Comparison of ENCODE assay signal across 15 cellular contexts in the genomic region with DNA sequence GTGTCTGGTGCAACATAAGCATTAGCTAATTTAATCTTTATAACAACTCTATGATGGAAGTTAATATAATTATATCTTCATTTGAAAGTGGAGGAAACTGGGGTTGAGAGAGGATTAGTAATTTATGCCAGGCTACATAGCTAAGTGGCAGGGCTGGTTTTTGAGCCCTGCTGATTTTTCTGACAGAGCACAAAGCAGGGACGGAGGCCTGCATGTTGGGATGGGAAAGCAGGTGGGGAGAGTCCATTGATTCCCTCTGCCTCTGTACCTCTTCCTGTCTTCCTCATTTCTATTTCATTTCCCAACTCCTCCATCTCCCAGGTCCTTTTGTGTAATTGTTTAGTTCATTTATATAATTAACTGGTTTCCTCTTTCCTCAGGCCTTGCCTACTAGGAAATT.
DNase-seq lines count a peak whose midpoint lies in the region; ATAC-seq and TF ChIP-seq lines count a peak whose summit lies in the region.
"Had no signal": no experiment of that assay in that cellular context is flagged by ENCODE, and none has a peak within 500 bp of the region (broad histone marks: within the 10 kb centered on the region; RNA-seq: fewer than 3 reads in every experiment).

No MANE protein-coding gene starts in this region.

- no peak overlapping the region for H3T11ph ChIP-seq in H9 (ENCODE audit: low read length)

- H3K27me3 ChIP-seq in H9 (ENCODE audit: insufficient read depth, low read length) = no peaks in the 10 kb centered on the region
- H3K27me3 ChIP-seq: BLaER1, SJCRH30 had no signal

- H3K9ac ChIP-seq in H9 (ENCODE audit: extremely low read depth, insufficient read length, low read length) = no peak overlapping the region
- H3K9ac ChIP-seq: BLaER1 had no signal

- no peaks in the 10 kb centered on the region for H3K23me2 ChIP-seq in H9 (ENCODE audit: insufficient read length, low read depth, low read length, poor library complexity, severe bottlenecking)

- no peak overlapping the region for H3K14ac ChIP-seq in H9 (ENCODE audit: insufficient read depth, low read length)

- no peak overlapping the region for H3K4me2 ChIP-seq in H9 (ENCODE audit: insufficient read depth, insufficient read length, low read length)
- H3K4me2 ChIP-seq: BLaER1 had no signal

- no peak overlapping the region for H4K5ac ChIP-seq in H9 (ENCODE audit: insufficient read length, low read depth, low read length)

- TF ChIP-seq POLR2A in lower leg skin (IDR thresholded peaks at IDR 0.05) = no peak

- no peak overlapping the region for H2AFZ ChIP-seq in H9 (ENCODE audit: low read length)

- no peaks in the 10 kb centered on the region for H3K79me1 ChIP-seq in H9 (ENCODE audit: insufficient read depth, low read depth, low read length, poor library complexity, severe bottlenecking)

- no peak overlapping the region for H2BK5ac ChIP-seq in H9 (ENCODE audit: insufficient read length, low read length)

- H3K27me3 Mint-ChIP-seq in H9 (ENCODE audit: low read depth) (no peaks in the 10 kb centered on the region), WTC11 (ENCODE audit: low read depth) (no peaks in the 10 kb centered on the region), mesothelial cell of epicardium (ENCODE audit: low read depth) (no peaks in the 10 kb centered on the region)

- no peak overlapping the region for H3K56ac ChIP-seq in H9 (ENCODE audit: insufficient read length, low read depth, low read length)

- ATAC-seq in WTC11 (peak; percentile 62), GM21717 (IDR thresholded peaks at IDR 0.05; ENCODE audit: unreplicated experiment) (no peak)
- ATAC-seq: CD8-positive, alpha-beta T cell; PC-3 had no signal

- DNase-seq in H9 (no peak), WTC11 (ENCODE audit: low spot score) (no peak), mesothelial cell of epicardium (ENCODE audit: low spot score in 2 of 2, unreplicated experiment in 2 of 2) (no peak), GF-D8 (lab: John Stamatoyannopoulos, UW) (no peak), lower leg skin (ENCODE audit: low spot score in 2 of 2) (no peak), LoVo (ENCODE audit: low spot score) (no peak)
- DNase-seq: CD8-positive, alpha-beta T cell; GDM1; NCI-H1417 treated with DMSO at 0.1 percent for 48 hours; NCI-H1930; NCI-H748 treated with DMSO at 0.1 percent for 48 hours; PC-3; SJCRH30 had no signal

- H3K27ac Mint-ChIP-seq in H9 = peak overlapping the region in 2 of 3 experiments; percentile 3 to 19; a peak in 2 of 7 replicates
- H3K27ac Mint-ChIP-seq in WTC11 = no peak overlapping the region
- H3K27ac Mint-ChIP-seq in mesothelial cell of epicardium = peak overlapping the region; percentile 87
- H3K27ac Mint-ChIP-seq: CD8-positive, alpha-beta T cell had no signal

- no peak overlapping the region for H2BK15ac ChIP-seq in H9 (ENCODE audit: low read depth, low read length)

- H2BK120ac ChIP-seq in H9 (ENCODE audit: low read depth, low read length, poor library complexity, severe bottlenecking) = no peak overlapping the region

- H4K20me1 ChIP-seq in H9 (ENCODE audit: control insufficient read depth, insufficient read depth, insufficient read length) = no peaks in the 10 kb centered on the region
- H4K20me1 ChIP-seq: BLaER1 had no signal

- no peaks in the 10 kb centered on the region for H3K9me3 ChIP-seq in H9 (ENCODE audit: control insufficient read depth, low read depth, low read length)
- H3K9me3 ChIP-seq: BLaER1 had no signal

- no peak overlapping the region for H2AK5ac ChIP-seq in H9 (ENCODE audit: insufficient read length, low read length)

- H4K8ac ChIP-seq in H9 (replicated peaks; ENCODE audit: insufficient read length, low read depth, low read length) = no peak overlapping the region

- H3K23ac ChIP-seq in H9 (ENCODE audit: insufficient read length, low read depth, low read length) = no peak overlapping the region

- CTCF ChIA-PET in WTC11 (lab: Charles Lee) = interaction anchor here (0.6 kb wide), 1 partner anchor 42 kb away, joined by 3 read pairs; no protein-coding TSS in a partner anchor

- H3K4me1 ChIP-seq in H9 (ENCODE audit: insufficient read depth, low read length) = peaks cover 3% of the 10 kb centered on the region

- no peak overlapping the region for H3K18ac ChIP-seq in H9 (ENCODE audit: insufficient read length, low read depth, low read length)

- H3K36me3 Mint-ChIP-seq in H9 (ENCODE audit: insufficient read depth in 1 of 3, low read depth in 3 of 3) (no peaks in the 10 kb centered on the region), WTC11 (no peaks in the 10 kb centered on the region), mesothelial cell of epicardium (peaks cover 2% of the 10 kb centered on the region)
- H3K36me3 Mint-ChIP-seq: CD8-positive, alpha-beta T cell had no signal

- WGBS in H9 (ENCODE audit: extremely low coverage, insufficient read length, low lambda C conversion rate) = no CpG with 5 or more reads among the region's 1 CpG
- WGBS in lower leg skin, 2 donors = 57 to 77% methylated on average over 1 of the region's 1 CpG

- H2BK12ac ChIP-seq in H9 (ENCODE audit: insufficient read length, low read depth, low read length) = no peak overlapping the region

- no peak overlapping the region for H4K91ac ChIP-seq in H9 (ENCODE audit: insufficient read length, low read depth, low read length)

- H3K79me2 ChIP-seq in H9 (ENCODE audit: insufficient read depth, low read length) = no peaks in the 10 kb centered on the region

- H3K4me3 Mint-ChIP-seq in H9 (no peak overlapping the region), WTC11 (no peak overlapping the region), mesothelial cell of epicardium (no peak overlapping the region)
- H3K4me3 Mint-ChIP-seq: CD8-positive, alpha-beta T cell had no signal

- POLR2A ChIA-PET in WTC11 (lab: Charles Lee) = no interaction called here

- no peak overlapping the region for H3K4ac ChIP-seq in H9 (ENCODE audit: low read depth, low read length)

- intact Hi-C loops in lower leg skin (cut with DNase I; ENCODE audit: low total_unique reads) = no loop called here

- peaks cover 0 to 2% of the 10 kb centered on the region in 2 experiments; a peak in 1 of 5 replicates for H3K9me3 Mint-ChIP-seq in H9
- 0 out of 2 replicates have a peak, but pooled peaks cover 4% of the 10 kb centered on the region for H3K9me3 Mint-ChIP-seq in WTC11
- peaks cover 8% of the 10 kb centered on the region for H3K9me3 Mint-ChIP-seq in mesothelial cell of epicardium
- H3K9me3 Mint-ChIP-seq: CD8-positive, alpha-beta T cell had no signal

- no peak for TF ChIP-seq CTCF in H9 (conservative IDR thresholded peaks at IDR 0.05)
- no peak for TF ChIP-seq CTCF in WTC11 (IDR thresholded peaks at IDR 0.05)
- no peak for TF ChIP-seq CTCF in mesothelial cell of epicardium (IDR thresholded peaks at IDR 0.05; ENCODE audit: unreplicated experiment)
- no peak for TF ChIP-seq CTCF in lower leg skin (IDR thresholded peaks at IDR 0.05)

- H3K4me1 Mint-ChIP-seq in H9 = peaks cover 14 to 19% of the 10 kb centered on the region in 2 experiments
- H3K4me1 Mint-ChIP-seq in WTC11 = peaks cover 17% of the 10 kb centered on the region
- H3K4me1 Mint-ChIP-seq in mesothelial cell of epicardium = peaks cover 28% of the 10 kb centered on the region

- no peak overlapping the region for H3K27ac ChIP-seq in H9 (ENCODE audit: insufficient read length, low read depth, low read length)
- H3K27ac ChIP-seq: BLaER1, SJCRH30 had no signal

- no peak overlapping the region for H2BK20ac ChIP-seq in H9 (ENCODE audit: low read depth, low read length, poor library complexity, severe bottlenecking)

- no peak overlapping the region for H3K4me3 ChIP-seq in lower leg skin (ENCODE audit: low read depth, poor library complexity, severe bottlenecking)
- H3K4me3 ChIP-seq: BLaER1, SJCRH30 had no signal

TF ChIP-seq in WTC11, 78 proteins besides CTCF, POLR2A, EP300 and RAD21 (continues in another document):
- TF ChIP-seq, protein P1, sequence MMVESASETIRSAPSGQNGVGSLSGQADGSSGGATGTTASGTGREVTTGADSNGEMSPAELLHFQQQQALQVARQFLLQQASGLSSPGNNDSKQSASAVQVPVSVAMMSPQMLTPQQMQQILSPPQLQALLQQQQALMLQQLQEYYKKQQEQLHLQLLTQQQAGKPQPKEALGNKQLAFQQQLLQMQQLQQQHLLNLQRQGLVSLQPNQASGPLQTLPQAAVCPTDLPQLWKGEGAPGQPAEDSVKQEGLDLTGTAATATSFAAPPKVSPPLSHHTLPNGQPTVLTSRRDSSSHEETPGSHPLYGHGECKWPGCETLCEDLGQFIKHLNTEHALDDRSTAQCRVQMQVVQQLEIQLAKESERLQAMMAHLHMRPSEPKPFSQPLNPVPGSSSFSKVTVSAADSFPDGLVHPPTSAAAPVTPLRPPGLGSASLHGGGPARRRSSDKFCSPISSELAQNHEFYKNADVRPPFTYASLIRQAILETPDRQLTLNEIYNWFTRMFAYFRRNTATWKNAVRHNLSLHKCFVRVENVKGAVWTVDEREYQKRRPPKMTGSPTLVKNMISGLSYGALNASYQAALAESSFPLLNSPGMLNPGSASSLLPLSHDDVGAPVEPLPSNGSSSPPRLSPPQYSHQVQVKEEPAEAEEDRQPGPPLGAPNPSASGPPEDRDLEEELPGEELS (CRISPR knock-in tag; IDR thresholded peaks at IDR 0.05) = no peak
- TF ChIP-seq, protein P2, sequence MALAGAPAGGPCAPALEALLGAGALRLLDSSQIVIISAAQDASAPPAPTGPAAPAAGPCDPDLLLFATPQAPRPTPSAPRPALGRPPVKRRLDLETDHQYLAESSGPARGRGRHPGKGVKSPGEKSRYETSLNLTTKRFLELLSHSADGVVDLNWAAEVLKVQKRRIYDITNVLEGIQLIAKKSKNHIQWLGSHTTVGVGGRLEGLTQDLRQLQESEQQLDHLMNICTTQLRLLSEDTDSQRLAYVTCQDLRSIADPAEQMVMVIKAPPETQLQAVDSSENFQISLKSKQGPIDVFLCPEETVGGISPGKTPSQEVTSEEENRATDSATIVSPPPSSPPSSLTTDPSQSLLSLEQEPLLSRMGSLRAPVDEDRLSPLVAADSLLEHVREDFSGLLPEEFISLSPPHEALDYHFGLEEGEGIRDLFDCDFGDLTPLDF (CRISPR knock-in tag; IDR thresholded peaks at IDR 0.05) = no peak
- TF ChIP-seq, protein P3, sequence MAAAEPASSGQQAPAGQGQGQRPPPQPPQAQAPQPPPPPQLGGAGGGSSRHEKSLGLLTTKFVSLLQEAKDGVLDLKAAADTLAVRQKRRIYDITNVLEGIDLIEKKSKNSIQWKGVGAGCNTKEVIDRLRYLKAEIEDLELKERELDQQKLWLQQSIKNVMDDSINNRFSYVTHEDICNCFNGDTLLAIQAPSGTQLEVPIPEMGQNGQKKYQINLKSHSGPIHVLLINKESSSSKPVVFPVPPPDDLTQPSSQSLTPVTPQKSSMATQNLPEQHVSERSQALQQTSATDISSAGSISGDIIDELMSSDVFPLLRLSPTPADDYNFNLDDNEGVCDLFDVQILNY (CRISPR knock-in tag; IDR thresholded peaks at IDR 0.05) = no peak
